ENCODE assay signal across 7 cellular contexts in the genomic region with DNA sequence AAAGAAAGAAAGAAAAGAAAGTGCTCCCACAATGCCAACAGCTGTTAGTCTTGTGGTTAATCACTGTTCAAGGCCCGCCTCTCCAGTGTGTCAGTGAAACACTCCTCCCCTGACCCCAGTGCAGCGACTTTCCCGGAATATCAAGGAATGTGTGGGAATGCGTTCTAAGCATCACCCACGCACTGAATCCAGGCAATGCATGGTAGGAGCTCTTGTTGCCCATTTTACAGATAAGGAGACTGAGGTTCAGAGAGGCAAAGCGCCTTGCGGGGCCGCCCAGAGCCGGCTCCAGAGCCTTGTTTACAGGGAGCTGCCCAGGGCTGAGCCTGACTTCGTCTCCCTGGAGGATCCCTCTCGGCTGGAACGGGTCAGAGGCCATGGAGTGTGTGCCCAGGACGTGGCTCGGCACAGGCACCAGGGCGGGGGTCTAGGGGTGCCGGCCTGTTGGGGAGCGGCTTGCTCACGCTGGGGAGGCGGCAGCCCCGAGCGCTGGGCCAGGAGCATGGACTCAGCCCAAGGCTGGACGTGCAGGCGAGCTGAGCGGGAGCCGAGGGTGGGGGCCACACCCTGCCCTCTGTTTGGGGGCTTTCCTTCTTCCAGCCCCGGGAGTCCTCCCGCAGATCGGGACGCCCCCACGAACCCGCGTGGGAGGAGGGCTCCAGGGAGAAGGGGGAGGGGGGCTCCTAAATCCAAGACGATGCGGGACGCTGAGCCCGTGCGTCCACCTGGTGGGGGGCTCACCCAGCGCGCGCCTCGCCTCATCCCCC. TPM values are rescaled to one million over a fixed set of nuclear protein-coding genes. Genes with fewer than 3 reads are reported as not detected.
DNase-seq lines count a peak whose midpoint lies in the region; ATAC-seq and TF ChIP-seq lines count a peak whose summit lies in the region.

No MANE protein-coding gene starts in this region.

- no peak for TF ChIP-seq CTCF in KMS-11 (conservative IDR thresholded peaks at IDR 0.05; ENCODE audit: low read depth, low read length)
- TF ChIP-seq CTCF in right atrium auricular region (IDR thresholded peaks at IDR 0.05) = no peak

- H3K79me2 ChIP-seq in KMS-11 (ENCODE audit: insufficient read depth, low read depth) = 0 out of 2 replicates have a peak, but pooled peaks cover 4% of the 10 kb centered on the region

- TF ChIP-seq POLR2A in GM18505 (IDR thresholded peaks at IDR 0.05; ENCODE audit: borderline replicate concordance, extremely low read depth, insufficient read depth, insufficient read length) = no peak

- H3K36me3 ChIP-seq in KMS-11 (ENCODE audit: insufficient read depth) = no peaks in the 10 kb centered on the region; the same call in 1 of the 2 replicates
- H3K36me3 ChIP-seq in right atrium auricular region = peaks cover 27% of the 10 kb centered on the region

- no peaks in the 10 kb centered on the region for H4K20me1 ChIP-seq in KMS-11 (ENCODE audit: insufficient read depth)

- intact Hi-C loops in sciatic nerve (cut with DNase I) = no loop called here

- no peak overlapping the region for H3K27ac ChIP-seq in KMS-11
- H3K27ac ChIP-seq in right atrium auricular region = peak overlapping the region; percentile 95 to 96

- ATAC-seq in GM18505 (IDR thresholded peaks at IDR 0.05; ENCODE audit: unreplicated experiment) (peak; percentile 20), sciatic nerve (peak; percentile 69), HG03280 (IDR thresholded peaks at IDR 0.05; ENCODE audit: unreplicated experiment) (no peak)

- no peak overlapping the region; the same call in 1 of the 2 replicates for H2AFZ ChIP-seq in KMS-11 (ENCODE audit: low read depth)

- peak; percentile 94 for DNase-seq in amniotic epithelial cell (ENCODE audit: low read depth)
- DNase-seq in right atrium auricular region (ENCODE audit: low spot score) = peak; percentile 80
- DNase-seq in sciatic nerve (ENCODE audit: low spot score) = no peak
- DNase-seq in iPS-NIHi7 (ENCODE audit: extremely low spot score) = no peak

- no peak overlapping the region for H3K4me3 ChIP-seq in KMS-11 (IDR thresholded peaks at IDR 0.05; ENCODE audit: insufficient read depth, low read depth, low read length)
- peak overlapping the region; percentile 95 to 99 for H3K4me3 ChIP-seq in right atrium auricular region

- H3K4me2 ChIP-seq in KMS-11 = peak overlapping the region; percentile 84

- H3K4me1 ChIP-seq in KMS-11 (ENCODE audit: low read depth, poor library complexity, severe bottlenecking) = peaks cover 8% of the 10 kb centered on the region
- peaks cover 0 to 43% of the 10 kb centered on the region in 2 donors for H3K4me1 ChIP-seq in right atrium auricular region

- peaks cover 0 to under 1% of the 10 kb centered on the region in 2 donors for H3K9me3 ChIP-seq in right atrium auricular region

- H3K27me3 ChIP-seq in KMS-11 (ENCODE audit: insufficient read depth, low read depth) (no peaks in the 10 kb centered on the region), right atrium auricular region (no peaks in the 10 kb centered on the region)

- peak overlapping the region; percentile 74 for H3K9ac ChIP-seq in KMS-11

RNA-seq across cellular contexts. Expression of gene ST6GALNAC6, which starts 0.8 kb away (rescaled TPM):
- total RNA-seq in right atrium auricular region (100 to 1,000 TPM in 1 of 2 donors, 10 to 100 TPM in 1; 68.2 to 106 TPM), sciatic nerve (108 TPM)

RNA-seq across cellular contexts. Expression of gene ST6GALNAC4, which starts 18.2 kb away (rescaled TPM):
- total RNA-seq in right atrium auricular region = 10 to 100 TPM; 31.7 to 59.0 TPM
- total RNA-seq in sciatic nerve = 19.6 TPM

RNA-seq across cellular contexts. Expression of gene AK1, which starts 21.1 kb away (rescaled TPM):
- total RNA-seq in right atrium auricular region (100 to 1,000 TPM; 263 to 398 TPM), sciatic nerve (61.0 TPM)

RNA-seq across cellular contexts. Expression of gene PIP5KL1, which starts 32.0 kb away (rescaled TPM):
- total RNA-seq in right atrium auricular region = under 1 TPM in 1 of 2 donors, not detected in 1; 0.20 TPM
- total RNA-seq in sciatic nerve = 2.0 TPM

RNA-seq across cellular contexts. Expression of gene DPM2, which starts 39.0 kb away (rescaled TPM):
- total RNA-seq in right atrium auricular region = 10 to 100 TPM in 1 of 2 donors, 1 to 10 TPM in 1; 4.7 to 11.4 TPM
- total RNA-seq in sciatic nerve = 24.6 TPM

Comparison
In these comparisons a context has a peak if more than half of its experiments do, and no peak if none do; other contexts are left out.
1. DNase-seq: peak in amniotic epithelial cell (single experiment) and right atrium auricular region (single experiment); none in sciatic nerve (single experiment) and iPS-NIHi7 (single experiment).